Comparison of ENCODE assay signal across 26 cellular contexts in the genomic region with DNA sequence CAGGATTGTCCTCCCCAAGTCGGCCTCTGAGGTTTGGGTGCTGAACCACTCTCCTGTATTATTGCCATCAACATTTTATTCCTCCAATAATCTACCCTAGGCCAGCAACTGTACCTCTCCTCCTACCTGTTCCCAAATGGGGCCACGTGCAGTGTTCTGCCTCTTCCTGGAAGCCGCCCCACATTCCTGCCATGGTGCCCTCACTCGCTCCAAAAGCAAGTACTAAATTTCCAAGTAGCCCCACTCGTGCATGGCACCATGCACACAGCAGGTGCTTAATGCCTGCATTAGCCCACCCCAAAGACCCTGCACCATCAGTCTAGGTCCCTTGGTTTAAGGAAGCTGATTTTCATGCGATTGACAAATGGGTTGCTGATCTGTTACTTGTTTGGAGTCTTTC.
A peak's percentile ranks its signal among the peaks of the same experiment; 100 is the strongest.
DNase-seq lines count a peak whose midpoint lies in the region; ATAC-seq, FAIRE-seq and TF ChIP-seq lines count a peak whose summit lies in the region.
"Had no signal": no experiment of that assay in that cellular context is flagged by ENCODE, and none has a peak within 500 bp of the region (broad histone marks: within the 10 kb centered on the region; RNA-seq: fewer than 3 reads in every experiment).

No MANE protein-coding gene starts in this region.

- H3K27me3 Mint-ChIP-seq in activated CD8-positive, alpha-beta T cell treated with anti-CD3 and anti-CD28 coated beads, Interleukin-2, amount 10 ng/mL, durations not matched to agents 7 days and 5 days (ENCODE audit: low read depth): no peaks in the 10 kb centered on the region
- H3K27me3 Mint-ChIP-seq in activated CD8-positive, alpha-beta T cell treated with anti-CD3 and anti-CD28 coated beads for 36 hours: no peaks in the 10 kb centered on the region
- no peaks in the 10 kb centered on the region for H3K27me3 Mint-ChIP-seq in CD4-positive, alpha-beta memory T cell

- H3K14ac ChIP-seq in H1 (ENCODE audit: insufficient read length): no peak overlapping the region

- H2BK15ac ChIP-seq in H1 (ENCODE audit: low read length): 0 out of 2 replicates have a peak overlapping the region, but pooled peaks have one; percentile 16

- no peaks in the 10 kb centered on the region for H3K79me1 ChIP-seq in H1 (ENCODE audit: low read depth, low read length)

- no peaks in the 10 kb centered on the region for H3K23me2 ChIP-seq in H1 (ENCODE audit: low read depth, low read length)

- POLR2A ChIA-PET in activated CD8-positive, alpha-beta T cell treated with anti-CD3 and anti-CD28 coated beads, Interleukin-2, amount 10 ng/mL, durations not matched to agents 7 days and 5 days (lab: Charles Lee): no interaction called here
- POLR2A ChIA-PET in activated CD8-positive, alpha-beta T cell treated with anti-CD3 and anti-CD28 coated beads for 36 hours (lab: Charles Lee): no interaction called here
- POLR2A ChIA-PET in CD4-positive, alpha-beta memory T cell (lab: Charles Lee; ENCODE audit: partially characterized antibody): interaction anchor here (2.3 kb wide), 1 partner anchor 10 kb away, joined by 8 read pairs; no protein-coding TSS in a partner anchor
- POLR2A ChIA-PET in H1 (lab: Charles Lee; ENCODE audit: partially characterized antibody): no interaction called here

- DNase-seq in activated CD8-positive, alpha-beta T cell treated with anti-CD3 and anti-CD28 coated beads, Interleukin-2, amount 10 ng/mL, durations not matched to agents 7 days and 5 days: no peak
- no peak for DNase-seq in activated CD8-positive, alpha-beta T cell treated with anti-CD3 and anti-CD28 coated beads for 36 hours
- no peak for DNase-seq in CD4-positive, alpha-beta memory T cell
- no peak for DNase-seq in H1 (ENCODE audit: low read depth in 1 of 2, low spot score in 2 of 2)
- no peak for DNase-seq in gastrocnemius medialis
- DNase-seq in T1000 (lab: John Stamatoyannopoulos, UW): no peak
- no peak for DNase-seq in NCI-H187 (lab: John Stamatoyannopoulos, UW)
- no peak for DNase-seq in NCI-H1694 treated with DMSO at 0.1 percent for 48 hours (lab: John Stamatoyannopoulos, UW)
- DNase-seq: activated CD4-positive, alpha-beta T cell treated with anti-CD3 and anti-CD28 coated beads for 48 hours; activated naive CD4-positive, alpha-beta T cell treated with anti-CD3 and anti-CD28 coated beads for 36 hours; effector CD4-positive, alpha-beta T cell; GOT3; HFFc6; hypothalamus; mesendoderm; NCI-H510A; nucleus accumbens; SIG-M5; stimulated activated CD4-positive, alpha-beta T cell treated with anti-CD3 and anti-CD28 coated beads, Interleukin-4, amount 100 ng/mL, for 24 hours; WERI-Rb-1 had no signal

- H2AFZ ChIP-seq in H1 (ENCODE audit: low read length): no peak overlapping the region

- H2AK5ac ChIP-seq in H1 (ENCODE audit: low read depth, low read length): no peak overlapping the region

- no peaks in the 10 kb centered on the region for H3K27me3 ChIP-seq in CD4-positive, alpha-beta memory T cell (ENCODE audit: insufficient read depth, low read length)
- H3K27me3 ChIP-seq in H1 (replicated peaks in 1 of 4; ENCODE audit: control insufficient read depth in 3 of 4, extremely low read depth in 1 of 4, insufficient read depth in 3 of 4, low read length in 3 of 4): no peaks in the 10 kb centered on the region
- no peaks in the 10 kb centered on the region for H3K27me3 ChIP-seq in gastrocnemius medialis
- H3K27me3 ChIP-seq: breast epithelium, right lobe of liver had no signal

- peaks cover 51% of the 10 kb centered on the region for H3K4me1 ChIP-seq in CD4-positive, alpha-beta memory T cell (ENCODE audit: insufficient read depth, low read length)
- H3K4me1 ChIP-seq in H1 (replicated peaks in 1 of 4; ENCODE audit: control insufficient read depth in 3 of 4, insufficient read depth in 4 of 4, low read length in 3 of 4) (peaks cover 0 to 16% (median 6%) of the 10 kb centered on the region in 4 experiments; a peak in 6 of 7 replicates), gastrocnemius medialis (peaks cover 49 to 71% of the 10 kb centered on the region in 2 donors)
- H3K4me1 ChIP-seq: breast epithelium, prostate gland had no signal

- no peak for TF ChIP-seq EP300 in H1 (IDR thresholded peaks at IDR 0.05; ENCODE audit: borderline replicate concordance in 1 of 2, low read depth in 2 of 2, low read length in 2 of 2)

- no peak overlapping the region for H3K4me3 ChIP-seq in CD4-positive, alpha-beta memory T cell (ENCODE audit: low read length in 2 of 2)
- H3K4me3 ChIP-seq in H1 (ENCODE audit: extremely low read depth in 1 of 4, insufficient read depth in 2 of 4, low read depth in 3 of 4, low read length in 4 of 4) (no peak overlapping the region), gastrocnemius medialis (no peak overlapping the region)
- H3K4me3 ChIP-seq: breast epithelium, prostate gland, right lobe of liver had no signal

- H3K9me3 Mint-ChIP-seq in activated CD8-positive, alpha-beta T cell treated with anti-CD3 and anti-CD28 coated beads, Interleukin-2, amount 10 ng/mL, durations not matched to agents 7 days and 5 days (ENCODE audit: insufficient read depth): no peaks in the 10 kb centered on the region
- no peaks in the 10 kb centered on the region for H3K9me3 Mint-ChIP-seq in activated CD8-positive, alpha-beta T cell treated with anti-CD3 and anti-CD28 coated beads for 36 hours
- peaks cover 0 to 2% (median 0%) of the 10 kb centered on the region in 8 donors for H3K9me3 Mint-ChIP-seq in CD4-positive, alpha-beta memory T cell
- H3K9me3 Mint-ChIP-seq: activated naive CD4-positive, alpha-beta T cell treated with anti-CD3 and anti-CD28 coated beads for 36 hours; HFFc6 had no signal

- no peak overlapping the region for H3K4me2 ChIP-seq in H1 (ENCODE audit: insufficient read depth in 1 of 2, low read depth in 2 of 2, low read length in 2 of 2)

- H3K4ac ChIP-seq in H1 (replicated peaks; ENCODE audit: insufficient read length, low read depth, low read length): no peak overlapping the region

- ATAC-seq in activated CD8-positive, alpha-beta T cell treated with anti-CD3 and anti-CD28 coated beads, Interleukin-2, amount 10 ng/mL, durations not matched to agents 7 days and 5 days: no peak
- no peak for ATAC-seq in activated CD8-positive, alpha-beta T cell treated with anti-CD3 and anti-CD28 coated beads for 36 hours
- no peak for ATAC-seq in gastrocnemius medialis
- ATAC-seq: left lobe of liver, right lobe of liver had no signal

- no peak overlapping the region for H4K8ac ChIP-seq in H1 (ENCODE audit: extremely low read depth, insufficient read depth, low read length)

- peaks cover 34% of the 10 kb centered on the region for H3K36me3 ChIP-seq in CD4-positive, alpha-beta memory T cell (ENCODE audit: insufficient read depth, low read length)
- H3K36me3 ChIP-seq in H1 (ENCODE audit: control insufficient read depth in 2 of 4, insufficient read depth in 4 of 4, low read length in 3 of 4) (no peaks in the 10 kb centered on the region), gastrocnemius medialis (no peaks in the 10 kb centered on the region)
- H3K36me3 ChIP-seq: breast epithelium, prostate gland, right lobe of liver, WERI-Rb-1 had no signal

- H3K27ac ChIP-seq in CD4-positive, alpha-beta memory T cell (ENCODE audit: low read depth, low read length): no peak overlapping the region
- H3K27ac ChIP-seq in H1 (ENCODE audit: low read depth, low read length) (no peak overlapping the region), gastrocnemius medialis (peak overlapping the region in 3 of 4 donors; percentile 44 to 70 (median 63))
- H3K27ac ChIP-seq: prostate gland, right lobe of liver, WERI-Rb-1 had no signal

- H3K4me1 Mint-ChIP-seq in activated CD8-positive, alpha-beta T cell treated with anti-CD3 and anti-CD28 coated beads, Interleukin-2, amount 10 ng/mL, durations not matched to agents 7 days and 5 days (ENCODE audit: low read depth): peaks cover 53% of the 10 kb centered on the region
- H3K4me1 Mint-ChIP-seq in activated CD8-positive, alpha-beta T cell treated with anti-CD3 and anti-CD28 coated beads for 36 hours (ENCODE audit: low read depth): peaks cover 38% of the 10 kb centered on the region
- peaks cover 28 to 62% (median 42%) of the 10 kb centered on the region in 4 donors for H3K4me1 Mint-ChIP-seq in CD4-positive, alpha-beta memory T cell

- no peak overlapping the region for H3K56ac ChIP-seq in H1 (replicated peaks; ENCODE audit: insufficient read length, low read depth, low read length)

- CTCF ChIA-PET in activated CD8-positive, alpha-beta T cell treated with anti-CD3 and anti-CD28 coated beads, Interleukin-2, amount 10 ng/mL, durations not matched to agents 7 days and 5 days (lab: Charles Lee): interaction anchor here (2.3 kb wide), 1 partner anchor 9 kb away, joined by 11 read pairs; no protein-coding TSS in a partner anchor
- CTCF ChIA-PET in activated CD8-positive, alpha-beta T cell treated with anti-CD3 and anti-CD28 coated beads for 36 hours (lab: Charles Lee): no interaction called here
- CTCF ChIA-PET in CD4-positive, alpha-beta memory T cell (lab: Charles Lee; ENCODE audit: partially characterized antibody): interaction anchor here (1.5 kb wide), 1 partner anchor 10 kb away, joined by 3 read pairs; no protein-coding TSS in a partner anchor
- CTCF ChIA-PET in H1 (lab: Charles Lee; ENCODE audit: partially characterized antibody): interaction anchor here (1.7 to 2.4 kb wide), 2 partner anchors 8 to 10 kb away, joined by 7 read pairs; no protein-coding TSS in a partner anchor

- H3K9me3 ChIP-seq in CD4-positive, alpha-beta memory T cell (ENCODE audit: control insufficient read depth in 1 of 2, low read length in 2 of 2): no peaks in the 10 kb centered on the region
- no peaks in the 10 kb centered on the region for H3K9me3 ChIP-seq in H1 (ENCODE audit: insufficient read depth in 2 of 2, low read depth in 1 of 2, low read length in 1 of 2)
- no peaks in the 10 kb centered on the region for H3K9me3 ChIP-seq in gastrocnemius medialis
- H3K9me3 ChIP-seq: breast epithelium, prostate gland, right lobe of liver had no signal

- no peak overlapping the region for H3K9ac ChIP-seq in H1 (replicated peaks in 1 of 4; ENCODE audit: extremely low read depth in 1 of 4, low read depth in 3 of 4, low read length in 3 of 4)

- no peak overlapping the region for H3K4me3 Mint-ChIP-seq in activated CD8-positive, alpha-beta T cell treated with anti-CD3 and anti-CD28 coated beads, Interleukin-2, amount 10 ng/mL, durations not matched to agents 7 days and 5 days
- no peak overlapping the region for H3K4me3 Mint-ChIP-seq in activated CD8-positive, alpha-beta T cell treated with anti-CD3 and anti-CD28 coated beads for 36 hours
- H3K4me3 Mint-ChIP-seq in CD4-positive, alpha-beta memory T cell: peak overlapping the region in 1 of 8 donors; percentile 34
- H3K4me3 Mint-ChIP-seq: activated naive CD4-positive, alpha-beta T cell treated with anti-CD3 and anti-CD28 coated beads for 36 hours; HFFc6 had no signal

- no peak overlapping the region for H4K91ac ChIP-seq in H1 (replicated peaks; ENCODE audit: insufficient read length, low read length)

- TF ChIP-seq CTCF in activated CD8-positive, alpha-beta T cell treated with anti-CD3 and anti-CD28 coated beads for 36 hours (IDR thresholded peaks at IDR 0.05): no peak
- TF ChIP-seq CTCF in H1 (IDR thresholded peaks at IDR 0.05; ENCODE audit: control extremely low read depth in 1 of 3, insufficient read depth in 1 of 3, low read depth in 1 of 3, low read length in 3 of 3) (no peak), gastrocnemius medialis (IDR thresholded peaks at IDR 0.05 in 4 of 5, conservative IDR thresholded peaks at IDR 0.05 in 1 of 5) (no peak)

- FAIRE-seq in H1 (lab: Jason Lieb, UNC): no peak
- FAIRE-seq: GM18507, GM19239 had no signal

- no peak for TF ChIP-seq RAD21 in H1 (IDR thresholded peaks at IDR 0.05 in 1 of 2, conservative IDR thresholded peaks at IDR 0.05 in 1 of 2; ENCODE audit: low read depth in 2 of 2, low read length in 2 of 2)

- H4K5ac ChIP-seq in H1 (ENCODE audit: insufficient read length, low read depth, low read length): no peak overlapping the region

- no peaks in the 10 kb centered on the region for H3K79me2 ChIP-seq in H1 (ENCODE audit: control insufficient read depth in 1 of 2, insufficient read depth in 2 of 2, low read length in 2 of 2)

- 84% methylated on average over 6 of the region's 6 CpGs; no CpG with 5 or more reads in 1 of the 2 experiments for WGBS in H1 (ENCODE audit: extremely low coverage in 1 of 2, insufficient coverage in 1 of 2, insufficient read length in 1 of 2, insufficient replicate concordance in 2 of 2, low coverage in 1 of 2, low lambda C conversion rate in 2 of 2, missing lambda C conversion rate in 1 of 2), 2 experiments

- no peak overlapping the region for H2BK20ac ChIP-seq in H1 (ENCODE audit: low read length)

- no peak overlapping the region for H2BK5ac ChIP-seq in H1 (ENCODE audit: low read depth, low read length)

- no peak overlapping the region for H3K18ac ChIP-seq in H1 (ENCODE audit: extremely low read depth, low read length)

- no peak overlapping the region for H2BK12ac ChIP-seq in H1 (ENCODE audit: low read depth, low read length)

- in situ Hi-C loops in gastrocnemius medialis (cut with MboI; ENCODE audit: low sequenced_read_pairs in 4 of 4): no loop called here

- TF ChIP-seq POLR2A in H1 (IDR thresholded peaks at IDR 0.05; ENCODE audit: control extremely low read depth in 1 of 2, low read depth in 2 of 2, low read length in 2 of 2) (no peak), gastrocnemius medialis (IDR thresholded peaks at IDR 0.05) (no peak)

- no peak overlapping the region for H3K23ac ChIP-seq in H1 (ENCODE audit: insufficient read length)

- H3K27ac Mint-ChIP-seq in activated CD8-positive, alpha-beta T cell treated with anti-CD3 and anti-CD28 coated beads, Interleukin-2, amount 10 ng/mL, durations not matched to agents 7 days and 5 days: peak overlapping the region; percentile 33
- H3K27ac Mint-ChIP-seq in activated CD8-positive, alpha-beta T cell treated with anti-CD3 and anti-CD28 coated beads for 36 hours: no peak overlapping the region
- H3K27ac Mint-ChIP-seq in CD4-positive, alpha-beta memory T cell: peak overlapping the region in 6 of 7 donors; percentile 24 to 87 (median 62)
- H3K27ac Mint-ChIP-seq: activated naive CD4-positive, alpha-beta T cell treated with anti-CD3 and anti-CD28 coated beads for 36 hours; HFFc6 had no signal

- H3K36me3 Mint-ChIP-seq in activated CD8-positive, alpha-beta T cell treated with anti-CD3 and anti-CD28 coated beads, Interleukin-2, amount 10 ng/mL, durations not matched to agents 7 days and 5 days (ENCODE audit: low read depth): peaks cover 83% of the 10 kb centered on the region
- peaks cover 71% of the 10 kb centered on the region for H3K36me3 Mint-ChIP-seq in activated CD8-positive, alpha-beta T cell treated with anti-CD3 and anti-CD28 coated beads for 36 hours (ENCODE audit: low read depth)
- peaks cover 52 to 67% of the 10 kb centered on the region in 2 donors for H3K36me3 Mint-ChIP-seq in CD4-positive, alpha-beta memory T cell

- no peak overlapping the region for H2BK120ac ChIP-seq in H1 (replicated peaks; ENCODE audit: low read depth, low read length)

- intact Hi-C loops in activated CD8-positive, alpha-beta T cell treated with anti-CD3 and anti-CD28 coated beads for 36 hours (cut with micrococcal nuclease): no loop called here
- intact Hi-C loops in CD4-positive, alpha-beta memory T cell (cut with micrococcal nuclease): no loop called here
- intact Hi-C loops in gastrocnemius medialis (cut with DNase I; ENCODE audit: low total_unique reads): no loop called here

- H4K20me1 ChIP-seq in H1 (replicated peaks in 1 of 2; ENCODE audit: control insufficient read depth in 1 of 2, insufficient read depth in 2 of 2, low read length in 2 of 2): no peaks in the 10 kb centered on the region

Comparison
In these comparisons a context has a peak if more than half of its experiments do, and no peak if none do; other contexts are left out.
1. H3K27ac ChIP-seq: peak in gastrocnemius medialis (3 of 4); none in CD4-positive, alpha-beta memory T cell (single experiment) and H1 (single experiment).